Comparison of ENCODE assay signal across 8 cellular contexts in the genomic region with DNA sequence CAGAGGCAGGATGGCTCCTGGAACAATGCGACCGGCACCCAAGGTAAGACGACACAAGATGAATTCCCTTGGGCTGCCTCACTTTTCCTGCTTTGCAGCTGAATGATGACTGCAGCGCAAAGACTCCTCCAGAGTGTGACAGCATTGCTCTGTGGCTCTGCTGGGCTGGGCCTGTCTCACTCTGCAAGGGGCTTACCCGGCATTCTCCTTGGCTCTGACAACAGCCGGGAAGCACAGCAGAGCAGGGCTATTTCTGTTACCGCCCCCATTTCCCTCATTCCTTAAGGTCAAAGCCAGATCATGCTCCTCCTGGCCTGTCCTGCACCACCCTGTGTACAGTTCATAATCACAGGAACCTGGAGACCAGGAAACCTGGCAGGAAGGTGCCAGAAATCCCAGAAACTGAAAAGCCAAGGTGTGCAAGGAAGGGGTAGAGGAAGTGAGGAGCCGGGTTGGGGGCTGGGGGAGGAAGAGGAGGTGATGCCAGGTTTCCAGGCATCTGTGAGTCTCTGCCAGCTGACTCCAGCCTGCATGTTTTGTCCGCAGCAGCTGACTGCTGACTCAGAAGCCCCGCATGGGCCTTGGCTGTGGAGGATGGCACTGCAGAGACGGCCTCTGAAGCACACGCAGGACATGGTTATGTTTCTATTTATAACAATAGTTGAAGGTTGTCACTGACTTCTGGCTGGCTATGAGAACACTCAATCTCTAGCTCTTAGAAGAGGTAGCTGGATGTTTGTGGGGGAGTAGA.
DNase-seq lines count a peak whose midpoint lies in the region; ATAC-seq and TF ChIP-seq lines count a peak whose summit lies in the region.

No MANE protein-coding gene starts in this region.

- H3K4me3 Mint-ChIP-seq in stimulated activated naive B cell treated with anti-CD40 and anti-IgM and Interleukin-4, amounts not matched to agents 10 μg/mL and 1 μg/mL and 100 μg/mL, for 72 hours, result peak overlapping the region in 1 of 2 donors; percentile 4

- H3K36me3 ChIP-seq in A673 (ENCODE audit: insufficient read depth, low read length, poor library complexity, severe bottlenecking), result peaks cover 8% of the 10 kb centered on the region
- H3K36me3 ChIP-seq in MG63, result peaks cover 26% of the 10 kb centered on the region

- H3K9me3 ChIP-seq in A673 (ENCODE audit: low read depth, low read length, poor library complexity, severe bottlenecking) (no peaks in the 10 kb centered on the region), MG63 (no peaks in the 10 kb centered on the region)

- DNase-seq in A673 (ENCODE audit: low spot score), result peak; percentile 29
- DNase-seq in MG63, result peak; percentile 92
- DNase-seq in cerebellum (ENCODE audit: low spot score), result peak; percentile 87
- peak in 1 of 2 donors; percentile 64 for DNase-seq in left colon
- no peak for DNase-seq in stimulated activated naive B cell treated with anti-CD40 and anti-IgM and Interleukin-4, amounts not matched to agents 10 μg/mL and 1 μg/mL and 100 μg/mL, for 72 hours
- no peak for DNase-seq in NCI-H1930 (lab: John Stamatoyannopoulos, UW)
- DNase-seq in NCI-H146 (lab: John Stamatoyannopoulos, UW), result no peak

- no peaks in the 10 kb centered on the region for H3K27me3 Mint-ChIP-seq in stimulated activated naive B cell treated with anti-CD40 and anti-IgM and Interleukin-4, amounts not matched to agents 10 μg/mL and 1 μg/mL and 100 μg/mL, for 72 hours

- no peak overlapping the region for H3K27ac ChIP-seq in A673 (ENCODE audit: low read depth, low read length, poor library complexity, severe bottlenecking)

- peaks cover 19 to 28% of the 10 kb centered on the region in 2 donors for H3K36me3 Mint-ChIP-seq in stimulated activated naive B cell treated with anti-CD40 and anti-IgM and Interleukin-4, amounts not matched to agents 10 μg/mL and 1 μg/mL and 100 μg/mL, for 72 hours

- no peak overlapping the region for H3K4me3 ChIP-seq in A673 (ENCODE audit: low read depth, low read length, poor library complexity, severe bottlenecking)
- H3K4me3 ChIP-seq in MG63, result no peak overlapping the region

- TF ChIP-seq CTCF in A673 (conservative IDR thresholded peaks at IDR 0.05; ENCODE audit: low read depth, low read length), result 0 out of 2 replicates have a peak, but pooled peaks have one; percentile 40

- H3K27ac Mint-ChIP-seq in stimulated activated naive B cell treated with anti-CD40 and anti-IgM and Interleukin-4, amounts not matched to agents 10 μg/mL and 1 μg/mL and 100 μg/mL, for 72 hours, result peak overlapping the region; percentile 72

- CTCF ChIA-PET in A673 (lab: Charles Lee), result interaction anchor here (1.1 kb wide), 1 partner anchor 165 kb away, joined by 3 read pairs; no protein-coding TSS in a partner anchor

- H3K9me3 Mint-ChIP-seq in stimulated activated naive B cell treated with anti-CD40 and anti-IgM and Interleukin-4, amounts not matched to agents 10 μg/mL and 1 μg/mL and 100 μg/mL, for 72 hours, result peaks cover 0 to 2% of the 10 kb centered on the region in 2 donors

- H3K27me3 ChIP-seq in A673 (replicated peaks; ENCODE audit: insufficient read depth, low read depth, low read length, poor library complexity) (no peaks in the 10 kb centered on the region), MG63 (no peaks in the 10 kb centered on the region)

- H3K4me1 Mint-ChIP-seq in stimulated activated naive B cell treated with anti-CD40 and anti-IgM and Interleukin-4, amounts not matched to agents 10 μg/mL and 1 μg/mL and 100 μg/mL, for 72 hours, result peaks cover 30 to 71% of the 10 kb centered on the region in 2 donors

- BruUV-seq in A673 (replicated peaks; lab: Mats Ljungman, UMichigan), result no TSS peak

- H3K4me1 ChIP-seq in A673 (ENCODE audit: insufficient read depth, low read length, poor library complexity, severe bottlenecking), result no peaks in the 10 kb centered on the region

- POLR2A ChIA-PET in A673 (lab: Charles Lee; ENCODE audit: low non-redundant PET), result no interaction called here

- ATAC-seq in left colon, result peak; percentile 25
- peak; percentile 60 to 66 for ATAC-seq in stimulated activated naive B cell treated with anti-CD40 and anti-IgM and Interleukin-4, amounts not matched to agents 10 μg/mL and 1 μg/mL and 100 μg/mL, for 72 hours (replicated peaks)
- ATAC-seq in activated CD4-positive, CD25-positive, alpha-beta regulatory T cell treated with anti-CD3 and anti-CD28 coated beads, Interleukin-2, amount 50 U/mL, for 24 hours, result no peak

- intact Hi-C loops in A673 (cut with micrococcal nuclease; ENCODE audit: unreplicated experiment) (no loop called here), left colon (cut with DNase I, micrococcal nuclease) (no loop called here)

Comparison
In these comparisons a context has a peak if more than half of its experiments do, and no peak if none do; other contexts are left out.
1. DNase-seq: peak in A673 (single experiment), MG63 (single experiment) and cerebellum (single experiment); none in stimulated activated naive B cell treated with anti-CD40 and anti-IgM and Interleukin-4, amounts not matched to agents 10 μg/mL and 1 μg/mL and 100 μg/mL, for 72 hours (single experiment), NCI-H1930 (0 of 2) and NCI-H146 (single experiment).
2. ATAC-seq: peak in left colon (single experiment) and stimulated activated naive B cell treated with anti-CD40 and anti-IgM and Interleukin-4, amounts not matched to agents 10 μg/mL and 1 μg/mL and 100 μg/mL, for 72 hours (2 of 2); none in activated CD4-positive, CD25-positive, alpha-beta regulatory T cell treated with anti-CD3 and anti-CD28 coated beads, Interleukin-2, amount 50 U/mL, for 24 hours (0 of 2).